ENCODE assay signal across 13 cellular contexts in genomic region chr11:132959663-132960062, GRCh38.
"Had no signal": no experiment of that assay in that cellular context is flagged by ENCODE, and none has a peak within 500 bp of the region (broad histone marks: within the 10 kb centered on the region; RNA-seq: fewer than 3 reads in every experiment).

No MANE protein-coding gene starts in this region.

- H3K36me3 ChIP-seq: tibial artery, upper lobe of left lung, vagina had no signal

- H3K9me3 ChIP-seq: mucosa of descending colon, tibial artery, upper lobe of left lung, vagina had no signal

- H3K27ac ChIP-seq: tibial artery, upper lobe of left lung, vagina had no signal

- H3K4me1 ChIP-seq: tibial artery, upper lobe of left lung, vagina had no signal

- H3K4me3 ChIP-seq: mucosa of descending colon, tibial artery, upper lobe of left lung, vagina had no signal

- FAIRE-seq: islet of Langerhans, small intestine had no signal

- DNase-seq: effector memory CD8-positive, alpha-beta T cell; foreskin melanocyte; kidney glomerular epithelial cell; mammary epithelial cell; mucosa of descending colon; naive thymus-derived CD8-positive, alpha-beta T cell; small intestine; stimulated activated CD4-positive, alpha-beta T cell treated with anti-CD3 and anti-CD28 coated beads, Interleukin-12 subunit alpha, Interleukin-12 subunit beta, amount 100 ng/mL, for 4 hours; stimulated activated naive CD4-positive, alpha-beta T cell treated with Interleukin-2 at 50 U/mL for 16 hours; tibial artery; upper lobe of left lung had no signal

- H3K27me3 ChIP-seq: tibial artery, upper lobe of left lung, vagina had no signal

- ATAC-seq: effector memory CD8-positive, alpha-beta T cell; mucosa of descending colon; naive thymus-derived CD8-positive, alpha-beta T cell had no signal
